18 cellular contexts compared by ENCODE assay signal in genomic region chr6:122052501-122052900, GRCh38.
DNase-seq lines count a peak whose midpoint lies in the region; ATAC-seq and TF ChIP-seq lines count a peak whose summit lies in the region.
"Had no signal": no experiment of that assay in that cellular context is flagged by ENCODE, and none has a peak within 500 bp of the region (broad histone marks: within the 10 kb centered on the region; RNA-seq: fewer than 3 reads in every experiment).

No MANE protein-coding gene starts in this region.

- H3K9me3 Mint-ChIP-seq in neural progenitor cell = no peaks in the 10 kb centered on the region

- H3K4me2 ChIP-seq in neural progenitor cell = no peak overlapping the region

- no peak overlapping the region for H3K27ac ChIP-seq in HEK293 (ENCODE audit: extremely low read depth, low read depth, low read length)
- H3K27ac ChIP-seq in neural progenitor cell = no peak overlapping the region
- H3K27ac ChIP-seq in vagina = peak overlapping the region; percentile 12
- H3K27ac ChIP-seq: GM23248, Peyer's patch had no signal

- no peaks in the 10 kb centered on the region for H3F3A ChIP-seq in neural progenitor cell (ENCODE audit: low read depth)

- no peaks in the 10 kb centered on the region for H3K27me3 ChIP-seq in neural progenitor cell
- no peaks in the 10 kb centered on the region for H3K27me3 ChIP-seq in vagina
- H3K27me3 ChIP-seq: Peyer's patch had no signal

- H3K4me3 Mint-ChIP-seq in neural progenitor cell = no peak overlapping the region
- H3K4me3 Mint-ChIP-seq: CD4-positive, CD25-positive, alpha-beta regulatory T cell had no signal

- POLR2A ChIA-PET in HEK293 (lab: Yijun Ruan, JAX) = no interaction called here

- H3K9me3 ChIP-seq in HEK293 (ENCODE audit: control insufficient read depth, insufficient read depth, low read depth, low read length) (no peaks in the 10 kb centered on the region), neural progenitor cell (ENCODE audit: low read depth) (no peaks in the 10 kb centered on the region), vagina (no peaks in the 10 kb centered on the region)
- H3K9me3 ChIP-seq: HAP-1, Peyer's patch had no signal

- H3K9ac ChIP-seq in neural progenitor cell = no peak overlapping the region
- H3K9ac ChIP-seq: GM23248 had no signal

- H2AFZ ChIP-seq in neural progenitor cell (replicated peaks) = peak overlapping the region; percentile 79
- H2AFZ ChIP-seq: GM23248 had no signal

- no peaks in the 10 kb centered on the region for H3K36me3 Mint-ChIP-seq in neural progenitor cell
- H3K36me3 Mint-ChIP-seq: CD4-positive, CD25-positive, alpha-beta regulatory T cell had no signal

- H3K27ac Mint-ChIP-seq in neural progenitor cell = no peak overlapping the region
- H3K27ac Mint-ChIP-seq: CD4-positive, CD25-positive, alpha-beta regulatory T cell had no signal

- no peaks in the 10 kb centered on the region for H3K79me2 ChIP-seq in neural progenitor cell (ENCODE audit: low read depth)

- DNase-seq in SK-N-DZ (ENCODE audit: low spot score) (peak; percentile 11), neural progenitor cell (ENCODE audit: low spot score) (no peak), vagina (ENCODE audit: extremely low spot score in 2 of 2) (no peak), NCI-H1417 (lab: John Stamatoyannopoulos, UW) (no peak)
- DNase-seq: CD4-positive, CD25-positive, alpha-beta regulatory T cell; DMS79; GM23248; KBM-7; NCI-H1092; NCI-H1436 treated with DMSO at 0.1 percent for 48 hours; NCI-H1930; NCI-H510A; NCI-H748 treated with DMSO at 0.1 percent for 48 hours; Peyer's patch had no signal

- CTCF ChIA-PET in HEK293 (lab: Yijun Ruan, JAX) = interaction anchor here (0.6 to 1.6 kb wide), 3 partner anchors 19 to 211 kb away, joined by 4 to 9 read pairs (median 7); no protein-coding TSS in a partner anchor

- TF ChIP-seq POLR2A in vagina (IDR thresholded peaks at IDR 0.05) = no peak

- H3K36me3 ChIP-seq in HEK293 (ENCODE audit: control insufficient read depth in 2 of 2, insufficient read depth in 1 of 2, low read length in 2 of 2) (no peaks in the 10 kb centered on the region), neural progenitor cell (no peaks in the 10 kb centered on the region), vagina (no peaks in the 10 kb centered on the region)
- H3K36me3 ChIP-seq: HAP-1, Peyer's patch had no signal

- intact Hi-C loops in vagina (cut with DNase I) = no loop called here

- ATAC-seq in HG03442 (IDR thresholded peaks at IDR 0.05; ENCODE audit: unreplicated experiment) (no peak), HG03520 (IDR thresholded peaks at IDR 0.05; ENCODE audit: unreplicated experiment) (no peak)

- peaks cover 23% of the 10 kb centered on the region for H3K4me1 Mint-ChIP-seq in neural progenitor cell
- H3K4me1 Mint-ChIP-seq: CD4-positive, CD25-positive, alpha-beta regulatory T cell had no signal

- no peaks in the 10 kb centered on the region for H4K20me1 ChIP-seq in neural progenitor cell (ENCODE audit: low read depth)

- TF ChIP-seq CTCF in HEK293 (tag by site-specific recombination; IDR thresholded peaks at IDR 0.05) = no peak
- no peak for TF ChIP-seq CTCF in neural progenitor cell (IDR thresholded peaks at IDR 0.05)
- TF ChIP-seq CTCF in vagina (IDR thresholded peaks at IDR 0.05) = no peak

- no peak overlapping the region for H3K4me3 ChIP-seq in HEK293 (ENCODE audit: low read depth, low read length)
- no peak overlapping the region for H3K4me3 ChIP-seq in neural progenitor cell
- no peak overlapping the region for H3K4me3 ChIP-seq in vagina
- H3K4me3 ChIP-seq: GM23248, HAP-1, Peyer's patch had no signal

- H3K4me1 ChIP-seq in HEK293 (ENCODE audit: control insufficient read depth, insufficient read depth, low read length) (no peaks in the 10 kb centered on the region), neural progenitor cell (peaks cover 6% of the 10 kb centered on the region), vagina (no peaks in the 10 kb centered on the region)
- H3K4me1 ChIP-seq: HAP-1, Peyer's patch had no signal

- no peaks in the 10 kb centered on the region for H3K27me3 Mint-ChIP-seq in neural progenitor cell (ENCODE audit: insufficient read depth, low read depth)
- H3K27me3 Mint-ChIP-seq: CD4-positive, CD25-positive, alpha-beta regulatory T cell had no signal

TF ChIP-seq in HEK293, 187 proteins besides CTCF, POLR2A, EP300 and RAD21:
- TF ChIP-seq ZNF624 (tag by site-specific recombination; IDR thresholded peaks at IDR 0.05) (no peak), TRIM28 (IDR thresholded peaks at IDR 0.05; ENCODE audit: borderline replicate concordance, low read length) (0 out of 2 replicates have a peak, but pooled peaks have one; percentile 38)
